Comparison of ENCODE assay signal across 17 cellular contexts in the genomic region with DNA sequence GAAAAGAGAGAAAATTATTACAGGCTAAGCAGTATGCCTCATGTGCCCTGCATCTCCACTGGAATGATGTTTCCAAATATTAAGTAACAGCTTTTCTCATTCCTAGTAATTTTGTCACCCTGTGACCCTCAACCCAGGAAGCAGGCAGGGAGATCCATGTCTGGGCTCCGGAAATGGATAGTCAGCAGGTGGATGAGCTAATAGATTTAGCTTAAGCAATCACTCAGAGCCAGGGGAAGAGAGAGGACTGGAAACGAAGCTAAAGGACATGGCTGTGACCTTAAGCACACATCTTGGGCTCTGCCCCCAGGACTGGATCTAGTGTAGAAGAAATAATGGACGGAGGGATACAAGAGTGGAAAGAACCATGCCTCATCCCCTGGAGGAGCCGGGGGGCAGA.
"Had no signal": no experiment of that assay in that cellular context is flagged by ENCODE, and none has a peak within 500 bp of the region (broad histone marks: within the 10 kb centered on the region; RNA-seq: fewer than 3 reads in every experiment).

No MANE protein-coding gene starts in this region.

- ATAC-seq: activated CD8-positive, alpha-beta memory T cell treated with anti-CD3 and anti-CD28 coated beads, Interleukin-2, amount 10 ng/mL, durations not matched to agents 7 days and 5 days; activated naive CD4-positive, alpha-beta T cell treated with anti-CD3 and anti-CD28 coated beads, Interleukin-2, amount 50 U/mL, for 72 hours had no signal

- H3K36me3 ChIP-seq: brain microvascular endothelial cell, pancreas, stomach, uterus had no signal

- H3K9me3 ChIP-seq: pancreas had no signal

- DNase-seq: activated CD4-positive, alpha-beta T cell treated with anti-CD3 and anti-CD28 coated beads, Interleukin-2, amount 50 U/mL, for 4 hours; activated CD4-positive, CD25-positive, alpha-beta regulatory T cell treated with anti-CD3 and anti-CD28 coated beads, Interleukin-2, amount 50 U/mL, for 72 hours; activated CD8-positive, alpha-beta memory T cell treated with anti-CD3 and anti-CD28 coated beads, Interleukin-2, amount 10 ng/mL, durations not matched to agents 7 days and 5 days; activated effector memory CD4-positive, alpha-beta T cell treated with anti-CD3 and anti-CD28 coated beads, Interleukin-2, amount 50 U/mL, for 16 hours; activated T-cell treated with anti-CD3 and anti-CD28 coated beads, Interleukin-2, amount 50 U/mL, for 24 hours; amygdala; endodermal cell; head of caudate nucleus; left lung; pancreas; retina; small intestine; stomach; uterus had no signal

- H3K4me3 ChIP-seq: left lung, pancreas, stomach, uterus had no signal

- FAIRE-seq: islet of Langerhans, pancreas, small intestine had no signal

- H3K27me3 ChIP-seq: brain microvascular endothelial cell, left lung, pancreas, stomach, uterus had no signal

- H3K27ac ChIP-seq: brain microvascular endothelial cell, left lung, pancreas, stomach, uterus had no signal
